In the genomic region with DNA sequence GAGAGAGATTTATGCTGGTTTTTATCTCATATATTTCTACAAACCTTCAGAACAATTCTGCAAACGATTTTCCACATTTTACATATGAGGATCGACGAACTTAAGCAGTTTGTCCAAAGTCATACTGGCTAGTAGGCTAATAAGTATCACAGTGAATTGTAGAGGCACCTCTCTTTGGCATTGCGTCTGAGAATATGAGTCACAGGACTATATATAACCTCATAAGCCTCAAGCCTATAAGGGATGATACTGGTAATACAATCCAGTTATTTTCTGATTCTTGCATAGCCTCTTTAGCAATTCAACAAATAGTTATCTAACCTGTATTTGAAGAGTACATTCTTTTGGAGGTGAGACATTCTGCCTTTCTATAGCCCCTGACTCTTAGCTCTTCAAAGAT, we compare ENCODE assay signal across 22 cellular contexts.
DNase-seq lines count a peak whose midpoint lies in the region; ATAC-seq and TF ChIP-seq lines count a peak whose summit lies in the region.
"Had no signal": no experiment of that assay in that cellular context is flagged by ENCODE, and none has a peak within 500 bp of the region (broad histone marks: within the 10 kb centered on the region; RNA-seq: fewer than 3 reads in every experiment).

No MANE protein-coding gene starts in this region.

- no peak for TF ChIP-seq CTCF in heart left ventricle (IDR thresholded peaks at IDR 0.05)
- no peak for TF ChIP-seq CTCF in gastrocnemius medialis (IDR thresholded peaks at IDR 0.05 in 4 of 5, conservative IDR thresholded peaks at IDR 0.05 in 1 of 5)
- TF ChIP-seq CTCF in osteoblast (IDR thresholded peaks at IDR 0.05; ENCODE audit: extremely low read depth, low read depth, low read length): no peak

- intact Hi-C loops in heart left ventricle (cut with DNase I) (loop anchor here in 1 of 10 donors (5.0 kb wide), 1 partner anchor 188 kb away; no protein-coding TSS in a partner anchor), Right ventricle myocardium superior (cut with DNase I) (no loop called here), gastrocnemius medialis (cut with DNase I; ENCODE audit: low total_unique reads) (no loop called here)

- peaks cover 0 to 19% (median 3%) of the 10 kb centered on the region in 12 donors for H3K9me3 ChIP-seq in heart left ventricle
- H3K9me3 ChIP-seq in gastrocnemius medialis: no peaks in the 10 kb centered on the region
- no peaks in the 10 kb centered on the region for H3K9me3 ChIP-seq in osteoblast (ENCODE audit: low read depth, low read length)
- H3K9me3 ChIP-seq: SJCRH30 had no signal

- no peak for TF ChIP-seq POLR2A in heart left ventricle (IDR thresholded peaks at IDR 0.05)
- no peak for TF ChIP-seq POLR2A in gastrocnemius medialis (IDR thresholded peaks at IDR 0.05)

- H3K4me3 ChIP-seq in heart left ventricle (no peak overlapping the region), gastrocnemius medialis (no peak overlapping the region), osteoblast (ENCODE audit: insufficient read depth, low read length) (no peak overlapping the region)
- H3K4me3 ChIP-seq: SJCRH30 had no signal

- H3K4me1 ChIP-seq in heart left ventricle (peaks cover 0 to 6% (median 0%) of the 10 kb centered on the region in 12 donors), gastrocnemius medialis (no peaks in the 10 kb centered on the region), osteoblast (ENCODE audit: insufficient read depth, low read length) (no peaks in the 10 kb centered on the region)
- H3K4me1 ChIP-seq: SJCRH30 had no signal

- in situ Hi-C loops in gastrocnemius medialis (cut with MboI; ENCODE audit: low sequenced_read_pairs in 4 of 4): no loop called here

- H3K4me2 ChIP-seq in osteoblast (ENCODE audit: insufficient read depth, low read length): no peak overlapping the region

- H3K27me3 ChIP-seq in heart left ventricle (no peaks in the 10 kb centered on the region), gastrocnemius medialis (no peaks in the 10 kb centered on the region), osteoblast (ENCODE audit: insufficient read depth, low read length) (no peaks in the 10 kb centered on the region)
- H3K27me3 ChIP-seq: SJCRH30 had no signal

- no peaks in the 10 kb centered on the region for H4K20me1 ChIP-seq in osteoblast (ENCODE audit: insufficient read depth, low read length)

- H3K79me2 ChIP-seq in osteoblast (ENCODE audit: insufficient read depth, low read length): no peaks in the 10 kb centered on the region

- H2AFZ ChIP-seq in osteoblast (ENCODE audit: low read length): no peak overlapping the region

- H3K27ac ChIP-seq in heart left ventricle: no peak overlapping the region
- no peak overlapping the region for H3K27ac ChIP-seq in gastrocnemius medialis
- H3K27ac ChIP-seq in osteoblast (ENCODE audit: low read depth, low read length): no peak overlapping the region
- H3K27ac ChIP-seq: C4-2B, SJCRH30 had no signal

- ATAC-seq in heart left ventricle (peak; percentile 73 to 93 (median 88)), Right ventricle myocardium superior (ENCODE audit: poor library complexity) (no peak), esophagus mucosa (peak; percentile 41), gastrocnemius medialis (peak; percentile 74 to 89)
- ATAC-seq: HCT116 had no signal

- DNase-seq in heart left ventricle (no peak), Right ventricle myocardium superior (no peak), RKO (ENCODE audit: low spot score) (peak; percentile 25), gastrocnemius medialis (no peak), amniotic stem cell (lab: John Stamatoyannopoulos, UW) (no peak), osteoblast (ENCODE audit: insufficient read length, low spot score, missing footprints) (no peak), NOMO-1 treated with dmso at 0.1 percent for 144 hours (lab: John Stamatoyannopoulos, UW; ENCODE audit: unreplicated experiment) (no peak)
- DNase-seq: 8988T; CD8-positive, alpha-beta memory T cell; EL; GF-D8; KG1; NCI-H1105; NCI-H1694; NCI-H2081 treated with DMSO at 0.1 percent for 48 hours; NCI-H2171 treated with DMSO at 0.1 percent for 48 hours; NCI-H524 treated with DMSO at 0.1 percent for 48 hours; RPMI8226; SJCRH30 had no signal

- WGBS in heart left ventricle, 4 donors: 37 to 66% (median 53%) methylated on average over 4 of the region's 4 CpGs

- H3K36me3 ChIP-seq in heart left ventricle (no peaks in the 10 kb centered on the region), gastrocnemius medialis (no peaks in the 10 kb centered on the region), osteoblast (ENCODE audit: insufficient read depth, low read length) (no peaks in the 10 kb centered on the region)
- H3K36me3 ChIP-seq: SJCRH30 had no signal
